ENCODE assay signal across 10 cellular contexts in genomic region chr12:124679533-124680371, GRCh38.
A peak's percentile ranks its signal among the peaks of the same experiment; 100 is the strongest.
DNase-seq lines count a peak whose midpoint lies in the region; ATAC-seq, FAIRE-seq and TF ChIP-seq lines count a peak whose summit lies in the region.
"Had no signal": no experiment of that assay in that cellular context is flagged by ENCODE, and none has a peak within 500 bp of the region (broad histone marks: within the 10 kb centered on the region; RNA-seq: fewer than 3 reads in every experiment).

No MANE protein-coding gene starts in this region.

- no peak for TF ChIP-seq CTCF in A549 (IDR thresholded peaks at IDR 0.05)
- no peak for TF ChIP-seq CTCF in foreskin fibroblast (IDR thresholded peaks at IDR 0.05; ENCODE audit: low read depth, low read length)

- TF ChIP-seq POLR2A in A549 (IDR thresholded peaks at IDR 0.05; ENCODE audit: low read length), result no peak

- TF ChIP-seq RAD21 in A549 (conservative IDR thresholded peaks at IDR 0.05 in 1 of 2, IDR thresholded peaks at IDR 0.05 in 1 of 2), result no peak

- DNase-seq in A549 (ENCODE audit: low read depth in 1 of 2, low spot score in 1 of 2) (no peak), OCI-M1 (lab: John Stamatoyannopoulos, UW) (peak; percentile 15), foreskin fibroblast (peak; percentile 34 to 43), neuronal stem cell (ENCODE audit: low spot score) (no peak), DMS79 treated with DMSO at 0.1 percent for 48 hours (lab: John Stamatoyannopoulos, UW) (no peak), COLO668 (lab: John Stamatoyannopoulos, UW; ENCODE audit: unreplicated experiment) (no peak)
- DNase-seq: activated CD4-positive, alpha-beta T cell treated with anti-CD3 and anti-CD28 coated beads, Interleukin-2, amount 10 ng/mL, durations not matched to agents 24 days and 14 days; stimulated activated CD4-positive, alpha-beta T cell treated with anti-CD3 and anti-CD28 coated beads, Interleukin-1b, Interleukin-23, amount 100 ng/mL, for 48 hours had no signal

- peak overlapping the region; percentile 69 for H2BK12ac ChIP-seq in neuronal stem cell (ENCODE audit: low read length)

- H2AK5ac ChIP-seq in neuronal stem cell (ENCODE audit: low read depth, low read length), result peak overlapping the region; percentile 59

- no peak for TF ChIP-seq EP300 in A549 (IDR thresholded peaks at IDR 0.05)

- H3K27ac ChIP-seq in A549, result peak overlapping the region; percentile 87 to 96
- H3K27ac ChIP-seq in neuronal stem cell (replicated peaks; ENCODE audit: low read length), result no peak overlapping the region

- no peak overlapping the region for H3K4ac ChIP-seq in neuronal stem cell (ENCODE audit: low read length)

- ATAC-seq in A549 (no peak), HG02938 (IDR thresholded peaks at IDR 0.05; ENCODE audit: unreplicated experiment) (no peak), GM19035 (IDR thresholded peaks at IDR 0.05; ENCODE audit: unreplicated experiment) (no peak)

- no peak overlapping the region for H3K4me3 ChIP-seq in A549
- no peak overlapping the region for H3K4me3 ChIP-seq in foreskin fibroblast (ENCODE audit: low read depth in 1 of 2, low read length in 2 of 2)
- no peak overlapping the region for H3K4me3 ChIP-seq in neuronal stem cell (ENCODE audit: low read length in 2 of 2)

- no peaks in the 10 kb centered on the region for H3K9me3 ChIP-seq in A549
- H3K9me3 ChIP-seq in neuronal stem cell (replicated peaks in 1 of 2; ENCODE audit: control insufficient read depth in 2 of 2, insufficient read depth in 1 of 2, low read depth in 1 of 2, low read length in 2 of 2), result peaks cover 0 to 2% of the 10 kb centered on the region in 2 donors

- 74% methylated on average over 17 of the region's 17 CpGs for WGBS in A549 (ENCODE audit: missing lambda C conversion rate)
- WGBS in neuronal stem cell (ENCODE audit: extremely low coverage in 2 of 2, insufficient read length in 2 of 2, insufficient replicate concordance in 1 of 2), 2 donors, result no CpG with 5 or more reads among the region's 17 CpGs

- no peak overlapping the region for H4K91ac ChIP-seq in neuronal stem cell (ENCODE audit: low read depth, low read length, poor library complexity)

- no peak overlapping the region for H3K14ac ChIP-seq in neuronal stem cell (ENCODE audit: low read length)

- H3K27me3 ChIP-seq in neuronal stem cell (ENCODE audit: control insufficient read depth in 3 of 3, insufficient read depth in 3 of 3, low read depth in 1 of 3, low read length in 3 of 3), result peaks cover 0 to 26% (median 1%) of the 10 kb centered on the region in 3 experiments

- H3K18ac ChIP-seq in neuronal stem cell (ENCODE audit: low read length), result peak overlapping the region; percentile 51

- FAIRE-seq in A549 (lab: Jason Lieb, UNC), result no peak

- no peak overlapping the region for H2BK5ac ChIP-seq in neuronal stem cell (ENCODE audit: low read length)

- no peak overlapping the region for H4K8ac ChIP-seq in neuronal stem cell (ENCODE audit: low read depth, low read length)

- peaks cover 57% of the 10 kb centered on the region for H3K4me1 ChIP-seq in A549
- H3K4me1 ChIP-seq in neuronal stem cell (ENCODE audit: control insufficient read depth in 2 of 2, insufficient read depth in 1 of 2, low read depth in 1 of 2, low read length in 2 of 2), result peaks cover 12 to 41% of the 10 kb centered on the region in 2 donors

- H2BK120ac ChIP-seq in neuronal stem cell (ENCODE audit: low read depth, low read length), result peak overlapping the region; percentile 57

- peak overlapping the region; percentile 51 for H3K9ac ChIP-seq in neuronal stem cell (ENCODE audit: low read depth, low read length, poor library complexity)

- H3K36me3 ChIP-seq in neuronal stem cell (replicated peaks in 1 of 2; ENCODE audit: control insufficient read depth in 2 of 2, insufficient read depth in 2 of 2, low read length in 2 of 2), result no peaks in the 10 kb centered on the region

- H3K23ac ChIP-seq in neuronal stem cell (ENCODE audit: low read depth, low read length, poor library complexity), result no peak overlapping the region

- no peak overlapping the region for H2AFZ ChIP-seq in neuronal stem cell (ENCODE audit: low read length)

- H3K4me2 ChIP-seq in A549 (peak overlapping the region; percentile 23; the same call in 2 of the 3 replicates), neuronal stem cell (ENCODE audit: insufficient read depth, low read length, poor library complexity, severe bottlenecking) (no peak overlapping the region)

- CTCF ChIA-PET in A549 (lab: Yijun Ruan, JAX), result interaction anchor here (0.9 to 4.2 kb wide), 6 partner anchors 80 to 171 kb away, joined by 3 to 19 read pairs (median 4); no protein-coding TSS in a partner anchor

- H3K79me1 ChIP-seq in neuronal stem cell (ENCODE audit: low read depth, low read length), result peaks cover 2% of the 10 kb centered on the region

- POLR2A ChIA-PET in A549 (lab: Yijun Ruan, JAX), result no interaction called here

- H2BK15ac ChIP-seq in neuronal stem cell (ENCODE audit: low read length), result no peak overlapping the region

TF ChIP-seq in A549, 52 proteins besides CTCF, POLR2A, EP300 and RAD21:
- 0 out of 2 replicates have a peak, but pooled peaks have one; percentile 7 for TF ChIP-seq MAX (IDR thresholded peaks at IDR 0.05)
- no peak for TF ChIP-seq ZFP36 (IDR thresholded peaks at IDR 0.05; ENCODE audit: borderline replicate concordance, partially characterized antibody)
TF ChIP-seq in A549: peak in this region for 1.

Comparison
In these comparisons a context has a peak if more than half of its experiments do, and no peak if none do; other contexts are left out.
1. DNase-seq: peak in OCI-M1 (single experiment) and foreskin fibroblast (2 of 2); none in A549 (0 of 2), neuronal stem cell (single experiment), DMS79 treated with DMSO at 0.1 percent for 48 hours (single experiment) and COLO668 (single experiment).